Comparison of ENCODE assay signal across 2 cellular contexts in genomic region chr3:125194849-125195601, GRCh38.
TF ChIP-seq lines count a peak whose summit lies in the region.

No MANE protein-coding gene starts in this region.

TF ChIP-seq in GM12878, 131 proteins besides CTCF, POLR2A, EP300 and RAD21 (continues in another document):
- TF ChIP-seq, protein P1, sequence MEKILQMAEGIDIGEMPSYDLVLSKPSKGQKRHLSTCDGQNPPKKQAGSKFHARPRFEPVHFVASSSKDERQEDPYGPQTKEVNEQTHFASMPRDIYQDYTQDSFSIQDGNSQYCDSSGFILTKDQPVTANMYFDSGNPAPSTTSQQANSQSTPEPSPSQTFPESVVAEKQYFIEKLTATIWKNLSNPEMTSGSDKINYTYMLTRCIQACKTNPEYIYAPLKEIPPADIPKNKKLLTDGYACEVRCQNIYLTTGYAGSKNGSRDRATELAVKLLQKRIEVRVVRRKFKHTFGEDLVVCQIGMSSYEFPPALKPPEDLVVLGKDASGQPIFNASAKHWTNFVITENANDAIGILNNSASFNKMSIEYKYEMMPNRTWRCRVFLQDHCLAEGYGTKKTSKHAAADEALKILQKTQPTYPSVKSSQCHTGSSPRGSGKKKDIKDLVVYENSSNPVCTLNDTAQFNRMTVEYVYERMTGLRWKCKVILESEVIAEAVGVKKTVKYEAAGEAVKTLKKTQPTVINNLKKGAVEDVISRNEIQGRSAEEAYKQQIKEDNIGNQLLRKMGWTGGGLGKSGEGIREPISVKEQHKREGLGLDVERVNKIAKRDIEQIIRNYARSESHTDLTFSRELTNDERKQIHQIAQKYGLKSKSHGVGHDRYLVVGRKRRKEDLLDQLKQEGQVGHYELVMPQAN (conservative IDR thresholded peaks at IDR 0.05): no peak
- peak; percentile 76; the same call in 1 of the 2 replicates for TF ChIP-seq IRF4 (IDR thresholded peaks at IDR 0.05; ENCODE audit: low read depth, low read length)
- TF ChIP-seq MXI1 (IDR thresholded peaks at IDR 0.05; ENCODE audit: low read depth, low read length): no peak
- no peak for TF ChIP-seq WRNIP1 (IDR thresholded peaks at IDR 0.05; ENCODE audit: borderline replicate concordance, low read depth, low read length)
- TF ChIP-seq NR2F1 (conservative IDR thresholded peaks at IDR 0.05): no peak
- TF ChIP-seq YY1 (IDR thresholded peaks at IDR 0.05; ENCODE audit: low read depth, low read length): no peak
- TF ChIP-seq, protein P2, sequence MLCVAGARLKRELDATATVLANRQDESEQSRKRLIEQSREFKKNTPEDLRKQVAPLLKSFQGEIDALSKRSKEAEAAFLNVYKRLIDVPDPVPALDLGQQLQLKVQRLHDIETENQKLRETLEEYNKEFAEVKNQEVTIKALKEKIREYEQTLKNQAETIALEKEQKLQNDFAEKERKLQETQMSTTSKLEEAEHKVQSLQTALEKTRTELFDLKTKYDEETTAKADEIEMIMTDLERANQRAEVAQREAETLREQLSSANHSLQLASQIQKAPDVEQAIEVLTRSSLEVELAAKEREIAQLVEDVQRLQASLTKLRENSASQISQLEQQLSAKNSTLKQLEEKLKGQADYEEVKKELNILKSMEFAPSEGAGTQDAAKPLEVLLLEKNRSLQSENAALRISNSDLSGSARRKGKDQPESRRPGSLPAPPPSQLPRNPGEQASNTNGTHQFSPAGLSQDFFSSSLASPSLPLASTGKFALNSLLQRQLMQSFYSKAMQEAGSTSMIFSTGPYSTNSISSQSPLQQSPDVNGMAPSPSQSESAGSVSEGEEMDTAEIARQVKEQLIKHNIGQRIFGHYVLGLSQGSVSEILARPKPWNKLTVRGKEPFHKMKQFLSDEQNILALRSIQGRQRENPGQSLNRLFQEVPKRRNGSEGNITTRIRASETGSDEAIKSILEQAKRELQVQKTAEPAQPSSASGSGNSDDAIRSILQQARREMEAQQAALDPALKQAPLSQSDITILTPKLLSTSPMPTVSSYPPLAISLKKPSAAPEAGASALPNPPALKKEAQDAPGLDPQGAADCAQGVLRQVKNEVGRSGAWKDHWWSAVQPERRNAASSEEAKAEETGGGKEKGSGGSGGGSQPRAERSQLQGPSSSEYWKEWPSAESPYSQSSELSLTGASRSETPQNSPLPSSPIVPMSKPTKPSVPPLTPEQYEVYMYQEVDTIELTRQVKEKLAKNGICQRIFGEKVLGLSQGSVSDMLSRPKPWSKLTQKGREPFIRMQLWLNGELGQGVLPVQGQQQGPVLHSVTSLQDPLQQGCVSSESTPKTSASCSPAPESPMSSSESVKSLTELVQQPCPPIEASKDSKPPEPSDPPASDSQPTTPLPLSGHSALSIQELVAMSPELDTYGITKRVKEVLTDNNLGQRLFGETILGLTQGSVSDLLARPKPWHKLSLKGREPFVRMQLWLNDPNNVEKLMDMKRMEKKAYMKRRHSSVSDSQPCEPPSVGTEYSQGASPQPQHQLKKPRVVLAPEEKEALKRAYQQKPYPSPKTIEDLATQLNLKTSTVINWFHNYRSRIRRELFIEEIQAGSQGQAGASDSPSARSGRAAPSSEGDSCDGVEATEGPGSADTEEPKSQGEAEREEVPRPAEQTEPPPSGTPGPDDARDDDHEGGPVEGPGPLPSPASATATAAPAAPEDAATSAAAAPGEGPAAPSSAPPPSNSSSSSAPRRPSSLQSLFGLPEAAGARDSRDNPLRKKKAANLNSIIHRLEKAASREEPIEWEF (IDR thresholded peaks at IDR 0.05; ENCODE audit: insufficient replicate concordance, low read depth, low read length): no peak
- TF ChIP-seq KAT2A (conservative IDR thresholded peaks at IDR 0.05; ENCODE audit: control insufficient read depth, low read depth, low read length): no peak
- TF ChIP-seq MTA2 (IDR thresholded peaks at IDR 0.05; ENCODE audit: low read depth): no peak
- TF ChIP-seq ESRRA (IDR thresholded peaks at IDR 0.05; ENCODE audit: low read length): no peak
- TF ChIP-seq EZH2 (IDR thresholded peaks at IDR 0.05; ENCODE audit: borderline replicate concordance, control insufficient read depth, low read depth, low read length): no peak
- TF ChIP-seq SREBF2 (IDR thresholded peaks at IDR 0.05; ENCODE audit: low read length): no peak
- no peak for TF ChIP-seq IKZF1 (conservative IDR thresholded peaks at IDR 0.05)
- no peak for TF ChIP-seq SPI1 (IDR thresholded peaks at IDR 0.05; ENCODE audit: borderline replicate concordance, insufficient read depth, low read depth, low read length)
- TF ChIP-seq, protein P3, sequence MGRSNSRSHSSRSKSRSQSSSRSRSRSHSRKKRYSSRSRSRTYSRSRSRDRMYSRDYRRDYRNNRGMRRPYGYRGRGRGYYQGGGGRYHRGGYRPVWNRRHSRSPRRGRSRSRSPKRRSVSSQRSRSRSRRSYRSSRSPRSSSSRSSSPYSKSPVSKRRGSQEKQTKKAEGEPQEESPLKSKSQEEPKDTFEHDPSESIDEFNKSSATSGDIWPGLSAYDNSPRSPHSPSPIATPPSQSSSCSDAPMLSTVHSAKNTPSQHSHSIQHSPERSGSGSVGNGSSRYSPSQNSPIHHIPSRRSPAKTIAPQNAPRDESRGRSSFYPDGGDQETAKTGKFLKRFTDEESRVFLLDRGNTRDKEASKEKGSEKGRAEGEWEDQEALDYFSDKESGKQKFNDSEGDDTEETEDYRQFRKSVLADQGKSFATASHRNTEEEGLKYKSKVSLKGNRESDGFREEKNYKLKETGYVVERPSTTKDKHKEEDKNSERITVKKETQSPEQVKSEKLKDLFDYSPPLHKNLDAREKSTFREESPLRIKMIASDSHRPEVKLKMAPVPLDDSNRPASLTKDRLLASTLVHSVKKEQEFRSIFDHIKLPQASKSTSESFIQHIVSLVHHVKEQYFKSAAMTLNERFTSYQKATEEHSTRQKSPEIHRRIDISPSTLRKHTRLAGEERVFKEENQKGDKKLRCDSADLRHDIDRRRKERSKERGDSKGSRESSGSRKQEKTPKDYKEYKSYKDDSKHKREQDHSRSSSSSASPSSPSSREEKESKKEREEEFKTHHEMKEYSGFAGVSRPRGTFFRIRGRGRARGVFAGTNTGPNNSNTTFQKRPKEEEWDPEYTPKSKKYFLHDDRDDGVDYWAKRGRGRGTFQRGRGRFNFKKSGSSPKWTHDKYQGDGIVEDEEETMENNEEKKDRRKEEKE (IDR thresholded peaks at IDR 0.05): no peak
- no peak for TF ChIP-seq SMAD1 (IDR thresholded peaks at IDR 0.05; ENCODE audit: low read depth, partially characterized antibody)
- no peak for TF ChIP-seq SIN3A (IDR thresholded peaks at IDR 0.05; ENCODE audit: low read depth, low read length)
- TF ChIP-seq JUNB (IDR thresholded peaks at IDR 0.05): peak; percentile 52
- no peak for TF ChIP-seq NBN (IDR thresholded peaks at IDR 0.05)

TF ChIP-seq in HepG2, 621 proteins besides CTCF, POLR2A, EP300 and RAD21:
- no peak for TF ChIP-seq ZNF839 (CRISPR knock-in tag; IDR thresholded peaks at IDR 0.05; ENCODE audit: borderline replicate concordance)
- TF ChIP-seq MEIS2 (CRISPR knock-in tag; IDR thresholded peaks at IDR 0.05): no peak
- TF ChIP-seq ZNF17 (CRISPR knock-in tag; IDR thresholded peaks at IDR 0.05): no peak
- TF ChIP-seq KIAA2018 (CRISPR knock-in tag; IDR thresholded peaks at IDR 0.05; ENCODE audit: borderline replicate concordance): no peak
- TF ChIP-seq RNF2 (conservative IDR thresholded peaks at IDR 0.05; ENCODE audit: low read depth): no peak
- no peak for TF ChIP-seq ZNF30 (CRISPR knock-in tag; IDR thresholded peaks at IDR 0.05)
- TF ChIP-seq, protein P4, sequence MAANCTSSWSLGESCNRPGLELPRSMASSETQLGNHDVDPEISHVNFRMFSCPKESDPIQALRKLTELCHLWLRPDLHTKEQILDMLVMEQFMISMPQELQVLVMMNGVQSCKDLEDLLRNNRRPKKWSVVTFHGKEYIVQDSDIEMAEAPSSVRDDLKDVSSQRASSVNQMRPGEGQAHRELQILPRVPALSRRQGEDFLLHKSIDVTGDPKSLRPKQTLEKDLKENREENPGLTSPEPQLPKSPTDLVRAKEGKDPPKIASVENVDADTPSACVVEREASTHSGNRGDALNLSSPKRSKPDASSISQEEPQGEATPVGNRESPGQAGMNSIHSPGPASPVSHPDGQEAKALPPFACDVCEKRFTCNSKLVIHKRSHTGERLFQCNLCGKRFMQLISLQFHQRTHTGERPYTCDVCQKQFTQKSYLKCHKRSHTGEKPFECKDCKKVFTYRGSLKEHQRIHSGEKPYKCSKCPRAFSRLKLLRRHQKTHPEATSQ (CRISPR knock-in tag; IDR thresholded peaks at IDR 0.05; ENCODE audit: borderline replicate concordance): no peak
- TF ChIP-seq BCL6 (CRISPR knock-in tag; IDR thresholded peaks at IDR 0.05): no peak
- TF ChIP-seq, protein P5, sequence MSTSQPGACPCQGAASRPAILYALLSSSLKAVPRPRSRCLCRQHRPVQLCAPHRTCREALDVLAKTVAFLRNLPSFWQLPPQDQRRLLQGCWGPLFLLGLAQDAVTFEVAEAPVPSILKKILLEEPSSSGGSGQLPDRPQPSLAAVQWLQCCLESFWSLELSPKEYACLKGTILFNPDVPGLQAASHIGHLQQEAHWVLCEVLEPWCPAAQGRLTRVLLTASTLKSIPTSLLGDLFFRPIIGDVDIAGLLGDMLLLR (CRISPR knock-in tag; IDR thresholded peaks at IDR 0.05): no peak
- TF ChIP-seq ARID5B (CRISPR knock-in tag; IDR thresholded peaks at IDR 0.05): no peak
